8 cellular contexts compared by ENCODE assay signal in genomic region chr11:68838572-68838964, GRCh38. TPM values are rescaled to one million over a fixed set of nuclear protein-coding genes. Genes with fewer than 3 reads are reported as not detected.
DNase-seq lines count a peak whose midpoint lies in the region; ATAC-seq and TF ChIP-seq lines count a peak whose summit lies in the region.

No MANE protein-coding gene starts in this region.

- H2AFZ ChIP-seq in hepatocyte = peak overlapping the region; percentile 27

- H3K27ac Mint-ChIP-seq in stimulated activated effector memory CD8-positive, alpha-beta T cell treated with anti-CD3 and anti-CD28 coated beads, Interleukin-12 subunit alpha, Interleukin-12 subunit beta, amount 100 ng/mL, for 72 hours = peak overlapping the region; percentile 83

- 61% methylated on average over 8 of the region's 8 CpGs for WGBS in hepatocyte (ENCODE audit: low lambda C conversion rate, missing lambda C conversion rate)

- H3K4me1 Mint-ChIP-seq in stimulated activated effector memory CD8-positive, alpha-beta T cell treated with anti-CD3 and anti-CD28 coated beads, Interleukin-12 subunit alpha, Interleukin-12 subunit beta, amount 100 ng/mL, for 72 hours = peaks cover 50% of the 10 kb centered on the region

- no peaks in the 10 kb centered on the region for H3K9me2 ChIP-seq in hepatocyte (replicated peaks; ENCODE audit: insufficient read depth)

- no peaks in the 10 kb centered on the region for H3K9me3 Mint-ChIP-seq in stimulated activated effector memory CD8-positive, alpha-beta T cell treated with anti-CD3 and anti-CD28 coated beads, Interleukin-12 subunit alpha, Interleukin-12 subunit beta, amount 100 ng/mL, for 72 hours

- H3K4me3 Mint-ChIP-seq in stimulated activated effector memory CD8-positive, alpha-beta T cell treated with anti-CD3 and anti-CD28 coated beads, Interleukin-12 subunit alpha, Interleukin-12 subunit beta, amount 100 ng/mL, for 72 hours = peak overlapping the region; percentile 77

- H3K36me3 Mint-ChIP-seq in stimulated activated effector memory CD8-positive, alpha-beta T cell treated with anti-CD3 and anti-CD28 coated beads, Interleukin-12 subunit alpha, Interleukin-12 subunit beta, amount 100 ng/mL, for 72 hours = peaks cover 18% of the 10 kb centered on the region

- peaks cover 25% of the 10 kb centered on the region for H3K79me2 ChIP-seq in hepatocyte

- no peaks in the 10 kb centered on the region for H4K20me1 ChIP-seq in hepatocyte (ENCODE audit: insufficient read depth, poor library complexity, severe bottlenecking)

- H3K27me3 ChIP-seq in hepatocyte = peaks cover 15% of the 10 kb centered on the region

- H3K4me3 ChIP-seq in hepatocyte = no peak overlapping the region

- no peak for ATAC-seq in stimulated activated effector memory CD8-positive, alpha-beta T cell treated with anti-CD3 and anti-CD28 coated beads, Interleukin-12 subunit alpha, Interleukin-12 subunit beta, amount 100 ng/mL, for 72 hours
- ATAC-seq in HG02981 (IDR thresholded peaks at IDR 0.05; ENCODE audit: unreplicated experiment) (no peak), HG03469 (IDR thresholded peaks at IDR 0.05; ENCODE audit: unreplicated experiment) (no peak)

- peak overlapping the region; percentile 83 for H3K4me2 ChIP-seq in hepatocyte

- H3K4me1 ChIP-seq in hepatocyte (ENCODE audit: insufficient read depth) = peaks cover 39% of the 10 kb centered on the region

- no peaks in the 10 kb centered on the region for H3K9me3 ChIP-seq in hepatocyte (ENCODE audit: low read depth)

- no peaks in the 10 kb centered on the region for H3K36me3 ChIP-seq in hepatocyte (replicated peaks; ENCODE audit: insufficient read depth, low read depth)

- no peak for TF ChIP-seq CTCF in hepatocyte (IDR thresholded peaks at IDR 0.05; ENCODE audit: poor library complexity)

- DNase-seq in NCI-H2029 (lab: John Stamatoyannopoulos, UW) (peak; percentile 9), NCI-H2029 treated with DMSO at 0.1 percent for 48 hours (lab: John Stamatoyannopoulos, UW) (no peak), hepatocyte (ENCODE audit: low spot score) (no peak), COR-L47 (lab: John Stamatoyannopoulos, UW) (no peak)
- DNase-seq in activated effector memory CD4-positive, alpha-beta T cell treated with anti-CD3 and anti-CD28 coated beads, Interleukin-2, amount 50 U/mL, for 16 hours = peak; percentile 68
- peak in 1 of 2 donors; percentile 65 for DNase-seq in stimulated activated effector memory CD8-positive, alpha-beta T cell treated with anti-CD3 and anti-CD28 coated beads, Interleukin-12 subunit alpha, Interleukin-12 subunit beta, amount 100 ng/mL, for 72 hours (ENCODE audit: low spot score in 2 of 2)

- peak overlapping the region; percentile 93 for H3K27ac ChIP-seq in hepatocyte

RNA-seq across cellular contexts. Expression of gene CPT1A, which starts 3.1 kb away (rescaled TPM):
- total RNA-seq in hepatocyte = 16.2 and 24.8 TPM in 2 replicates
- polyA plus RNA-seq in hepatocyte = 4.4 and 8.3 TPM in 2 replicates

Comparison
In these comparisons a context has a peak if more than half of its experiments do, and no peak if none do; other contexts are left out.
1. DNase-seq: peak in NCI-H2029 (single experiment) and activated effector memory CD4-positive, alpha-beta T cell treated with anti-CD3 and anti-CD28 coated beads, Interleukin-2, amount 50 U/mL, for 16 hours (single experiment); none in NCI-H2029 treated with DMSO at 0.1 percent for 48 hours (single experiment), hepatocyte (single experiment) and COR-L47 (single experiment).